21 cellular contexts compared by ENCODE assay signal in the genomic region with DNA sequence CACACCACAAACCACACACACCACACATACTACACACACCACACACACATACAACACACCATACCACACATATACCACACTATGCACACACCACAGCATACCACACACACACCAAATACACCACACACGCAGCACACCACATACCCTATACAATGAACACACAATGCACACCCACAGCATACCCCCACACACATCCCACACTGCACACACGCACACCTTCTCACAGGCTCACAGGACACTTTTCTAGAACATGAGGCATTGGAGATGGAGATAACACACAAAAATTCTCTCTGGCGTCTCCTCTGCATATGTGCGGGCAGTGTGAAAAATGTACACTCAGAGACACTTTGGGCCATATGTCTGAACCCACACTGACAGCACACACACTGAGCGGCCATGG.
"Had no signal": no experiment of that assay in that cellular context is flagged by ENCODE, and none has a peak within 500 bp of the region (broad histone marks: within the 10 kb centered on the region; RNA-seq: fewer than 3 reads in every experiment).

No MANE protein-coding gene starts in this region.

- H3K9me3 Mint-ChIP-seq: activated T-helper 17 cell treated with anti-CD3 and anti-CD28 coated beads, Interleukin-2, amount 50 U/mL, for 72 hours; dendritic cell treated with granulocyte-macrophage colony-stimulating factor and Interleukin-4, amounts not matched to agents 40 ng/mL and 50 ng/mL, for 4 days; effector memory CD8-positive, alpha-beta T cell; immature natural killer cell; natural killer cell had no signal

- H3K27ac ChIP-seq: brain microvascular endothelial cell, epithelial cell of prostate, skin epidermis, stomach, thoracic aorta had no signal

- H3K4me3 ChIP-seq: gastrocnemius medialis, heart left ventricle, mucosa of descending colon, skin epidermis, stomach, thoracic aorta had no signal

- H3K27me3 Mint-ChIP-seq: activated T-helper 17 cell treated with anti-CD3 and anti-CD28 coated beads, Interleukin-2, amount 50 U/mL, for 72 hours; effector memory CD8-positive, alpha-beta T cell had no signal

- ATAC-seq: activated T-helper 17 cell treated with anti-CD3 and anti-CD28 coated beads, Interleukin-2, amount 50 U/mL, for 72 hours; effector memory CD8-positive, alpha-beta T cell; gastrocnemius medialis; heart left ventricle; mucosa of descending colon had no signal

- H3K4me1 Mint-ChIP-seq: activated T-helper 17 cell treated with anti-CD3 and anti-CD28 coated beads, Interleukin-2, amount 50 U/mL, for 72 hours; immature natural killer cell; natural killer cell had no signal

- DNase-seq: activated CD8-positive, alpha-beta memory T cell treated with anti-CD3 and anti-CD28 coated beads, Interleukin-2, amount 50 U/mL, for 4 hours; activated naive CD4-positive, alpha-beta T cell treated with Interleukin-2 at 50 U/mL for 16 hours; anterior cingulate cortex; brain microvascular endothelial cell; cerebellar nuclear complex; effector memory CD8-positive, alpha-beta T cell; gastrocnemius medialis; heart left ventricle; immature natural killer cell; mucosa of descending colon; natural killer cell; posterior cingulate gyrus; retina; T-helper 9 cell had no signal

- H3K27me3 ChIP-seq: brain microvascular endothelial cell, gastrocnemius medialis, heart left ventricle, stomach had no signal

- H3K27ac Mint-ChIP-seq: activated T-helper 17 cell treated with anti-CD3 and anti-CD28 coated beads, Interleukin-2, amount 50 U/mL, for 72 hours; dendritic cell treated with granulocyte-macrophage colony-stimulating factor and Interleukin-4, amounts not matched to agents 40 ng/mL and 50 ng/mL, for 4 days; effector memory CD8-positive, alpha-beta T cell; immature natural killer cell; natural killer cell had no signal

- FAIRE-seq: urothelium cell line had no signal

- H3K4me3 Mint-ChIP-seq: activated T-helper 17 cell treated with anti-CD3 and anti-CD28 coated beads, Interleukin-2, amount 50 U/mL, for 72 hours; dendritic cell treated with granulocyte-macrophage colony-stimulating factor and Interleukin-4, amounts not matched to agents 40 ng/mL and 50 ng/mL, for 4 days; effector memory CD8-positive, alpha-beta T cell; immature natural killer cell; natural killer cell had no signal

- H3K36me3 ChIP-seq: brain microvascular endothelial cell, gastrocnemius medialis, heart left ventricle, stomach, thoracic aorta had no signal

- H3K9me3 ChIP-seq: gastrocnemius medialis, heart left ventricle, mucosa of descending colon, stomach, thoracic aorta had no signal

- H3K36me3 Mint-ChIP-seq: immature natural killer cell, natural killer cell had no signal
